In genomic region chr1:245212221-245212710, GRCh38 we compare ENCODE assay signal across 1 cellular context.
TF ChIP-seq lines count a peak whose summit lies in the region.

No MANE protein-coding gene starts in this region.

TF ChIP-seq in H1, 55 proteins besides CTCF, POLR2A, EP300 and RAD21:
- TF ChIP-seq CHD7 (IDR thresholded peaks at IDR 0.05; ENCODE audit: insufficient replicate concordance, low read length) (no peak), POU5F1 (IDR thresholded peaks at IDR 0.05; ENCODE audit: low read depth, low read length) (no peak), SIRT6 (IDR thresholded peaks at IDR 0.05; ENCODE audit: low read length) (no peak), TEAD4 (IDR thresholded peaks at IDR 0.05; ENCODE audit: low read depth, low read length) (no peak)
